In the genomic region with DNA sequence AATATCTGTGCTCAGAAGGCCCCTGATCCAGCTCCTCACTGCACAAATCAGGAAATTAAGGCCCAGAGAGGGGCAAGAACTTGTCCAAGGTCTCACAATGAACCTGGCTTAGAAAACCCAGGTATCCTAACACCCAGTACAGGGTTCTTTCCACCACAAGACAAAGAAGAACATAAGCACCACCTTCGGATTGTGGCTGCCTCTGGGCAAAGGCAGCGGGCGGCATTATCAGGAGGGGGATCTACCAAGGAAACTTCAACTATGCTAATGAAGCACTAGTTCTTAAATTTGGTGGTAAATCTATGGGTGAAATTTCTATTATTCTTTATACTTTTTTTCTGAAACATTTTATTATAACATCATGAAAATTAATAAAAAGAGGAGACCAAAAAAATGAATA, we compare ENCODE assay signal across 1 cellular context.
TF ChIP-seq lines count a peak whose summit lies in the region.

No MANE protein-coding gene starts in this region.

TF ChIP-seq in SK-N-SH treated with all-trans-retinoic acid at 6 μM for 48 hours, 23 proteins besides CTCF, POLR2A, EP300 and RAD21:
- no peak for TF ChIP-seq TCF4 (CRISPR knock-in tag; IDR thresholded peaks at IDR 0.05; ENCODE audit: borderline replicate concordance)
- no peak for TF ChIP-seq ZNF8 (CRISPR knock-in tag; IDR thresholded peaks at IDR 0.05)
- TF ChIP-seq TSHZ2 (CRISPR knock-in tag; IDR thresholded peaks at IDR 0.05), result no peak
- no peak for TF ChIP-seq OSR1 (CRISPR knock-in tag; IDR thresholded peaks at IDR 0.05)
- TF ChIP-seq TOX (CRISPR knock-in tag; IDR thresholded peaks at IDR 0.05; ENCODE audit: borderline replicate concordance), result no peak
- TF ChIP-seq, protein P1, sequence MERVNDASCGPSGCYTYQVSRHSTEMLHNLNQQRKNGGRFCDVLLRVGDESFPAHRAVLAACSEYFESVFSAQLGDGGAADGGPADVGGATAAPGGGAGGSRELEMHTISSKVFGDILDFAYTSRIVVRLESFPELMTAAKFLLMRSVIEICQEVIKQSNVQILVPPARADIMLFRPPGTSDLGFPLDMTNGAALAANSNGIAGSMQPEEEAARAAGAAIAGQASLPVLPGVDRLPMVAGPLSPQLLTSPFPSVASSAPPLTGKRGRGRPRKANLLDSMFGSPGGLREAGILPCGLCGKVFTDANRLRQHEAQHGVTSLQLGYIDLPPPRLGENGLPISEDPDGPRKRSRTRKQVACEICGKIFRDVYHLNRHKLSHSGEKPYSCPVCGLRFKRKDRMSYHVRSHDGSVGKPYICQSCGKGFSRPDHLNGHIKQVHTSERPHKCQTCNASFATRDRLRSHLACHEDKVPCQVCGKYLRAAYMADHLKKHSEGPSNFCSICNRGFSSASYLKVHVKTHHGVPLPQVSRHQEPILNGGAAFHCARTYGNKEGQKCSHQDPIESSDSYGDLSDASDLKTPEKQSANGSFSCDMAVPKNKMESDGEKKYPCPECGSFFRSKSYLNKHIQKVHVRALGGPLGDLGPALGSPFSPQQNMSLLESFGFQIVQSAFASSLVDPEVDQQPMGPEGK (CRISPR knock-in tag; IDR thresholded peaks at IDR 0.05; ENCODE audit: borderline replicate concordance), result no peak
- TF ChIP-seq CSDC2 (CRISPR knock-in tag; IDR thresholded peaks at IDR 0.05), result no peak
- TF ChIP-seq, protein P2, sequence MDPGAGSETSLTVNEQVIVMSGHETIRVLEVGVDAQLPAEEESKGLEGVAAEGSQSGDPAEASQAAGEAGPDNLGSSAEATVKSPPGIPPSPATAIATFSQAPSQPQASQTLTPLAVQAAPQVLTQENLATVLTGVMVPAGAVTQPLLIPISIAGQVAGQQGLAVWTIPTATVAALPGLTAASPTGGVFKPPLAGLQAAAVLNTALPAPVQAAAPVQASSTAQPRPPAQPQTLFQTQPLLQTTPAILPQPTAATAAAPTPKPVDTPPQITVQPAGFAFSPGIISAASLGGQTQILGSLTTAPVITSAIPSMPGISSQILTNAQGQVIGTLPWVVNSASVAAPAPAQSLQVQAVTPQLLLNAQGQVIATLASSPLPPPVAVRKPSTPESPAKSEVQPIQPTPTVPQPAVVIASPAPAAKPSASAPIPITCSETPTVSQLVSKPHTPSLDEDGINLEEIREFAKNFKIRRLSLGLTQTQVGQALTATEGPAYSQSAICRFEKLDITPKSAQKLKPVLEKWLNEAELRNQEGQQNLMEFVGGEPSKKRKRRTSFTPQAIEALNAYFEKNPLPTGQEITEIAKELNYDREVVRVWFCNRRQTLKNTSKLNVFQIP (CRISPR knock-in tag; IDR thresholded peaks at IDR 0.05; ENCODE audit: borderline replicate concordance, low read depth), result no peak
- no peak for TF ChIP-seq CREB5 (CRISPR knock-in tag; IDR thresholded peaks at IDR 0.05; ENCODE audit: low read depth)
- TF ChIP-seq ZC3H10 (CRISPR knock-in tag; IDR thresholded peaks at IDR 0.05), result no peak
- TF ChIP-seq ZFP30 (CRISPR knock-in tag; IDR thresholded peaks at IDR 0.05), result no peak
- TF ChIP-seq, protein P3, sequence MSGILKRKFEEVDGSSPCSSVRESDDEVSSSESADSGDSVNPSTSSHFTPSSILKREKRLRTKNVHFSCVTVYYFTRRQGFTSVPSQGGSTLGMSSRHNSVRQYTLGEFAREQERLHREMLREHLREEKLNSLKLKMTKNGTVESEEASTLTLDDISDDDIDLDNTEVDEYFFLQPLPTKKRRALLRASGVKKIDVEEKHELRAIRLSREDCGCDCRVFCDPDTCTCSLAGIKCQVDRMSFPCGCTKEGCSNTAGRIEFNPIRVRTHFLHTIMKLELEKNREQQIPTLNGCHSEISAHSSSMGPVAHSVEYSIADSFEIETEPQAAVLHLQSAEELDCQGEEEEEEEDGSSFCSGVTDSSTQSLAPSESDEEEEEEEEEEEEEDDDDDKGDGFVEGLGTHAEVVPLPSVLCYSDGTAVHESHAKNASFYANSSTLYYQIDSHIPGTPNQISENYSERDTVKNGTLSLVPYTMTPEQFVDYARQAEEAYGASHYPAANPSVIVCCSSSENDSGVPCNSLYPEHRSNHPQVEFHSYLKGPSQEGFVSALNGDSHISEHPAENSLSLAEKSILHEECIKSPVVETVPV (CRISPR knock-in tag; IDR thresholded peaks at IDR 0.05), result no peak
